In the genomic region with DNA sequence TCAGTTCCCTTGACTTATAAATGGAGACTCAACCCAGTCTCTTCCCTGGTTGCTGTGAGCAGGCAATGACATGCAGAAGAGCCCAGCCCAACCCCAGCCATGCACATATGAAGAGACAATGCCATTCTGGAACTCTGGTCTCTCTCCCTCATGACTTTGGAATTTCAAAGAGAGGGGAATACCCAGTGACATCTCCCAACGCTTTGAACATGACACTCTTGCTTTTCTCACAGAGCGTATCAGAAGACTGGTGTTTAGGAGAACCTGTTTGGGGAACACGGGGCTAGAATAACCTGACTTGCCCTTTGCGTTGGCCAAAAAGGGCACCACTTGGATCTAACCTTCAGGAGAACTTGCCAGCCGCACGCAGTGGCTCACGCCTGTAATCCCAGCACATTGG, we compare ENCODE assay signal across 27 cellular contexts.
"Had no signal": no experiment of that assay in that cellular context is flagged by ENCODE, and none has a peak within 500 bp of the region (broad histone marks: within the 10 kb centered on the region; RNA-seq: fewer than 3 reads in every experiment).

No MANE protein-coding gene starts in this region.

- H3K9me3 Mint-ChIP-seq: activated naive CD4-positive, alpha-beta T cell treated with anti-CD3 and anti-CD28 coated beads, Interleukin-2, amount 50 U/mL, for 72 hours; activated T-cell treated with anti-CD3 and anti-CD28 coated beads, Interleukin-2, amount 50 U/mL, for 24 hours; activated T-helper 17 cell treated with anti-CD3 and anti-CD28 coated beads, Interleukin-2, amount 50 U/mL, for 72 hours; endodermal cell; naive thymus-derived CD4-positive, alpha-beta T cell; stimulated activated effector memory CD8-positive, alpha-beta T cell treated with anti-CD3 and anti-CD28 coated beads, Interleukin-12 subunit alpha, Interleukin-12 subunit beta, amount 100 ng/mL, for 72 hours had no signal

- H3K4me3 Mint-ChIP-seq: activated T-cell treated with anti-CD3 and anti-CD28 coated beads, Interleukin-2, amount 50 U/mL, for 24 hours; activated T-helper 17 cell treated with anti-CD3 and anti-CD28 coated beads, Interleukin-2, amount 50 U/mL, for 72 hours; endodermal cell; naive thymus-derived CD4-positive, alpha-beta T cell; stimulated activated effector memory CD8-positive, alpha-beta T cell treated with anti-CD3 and anti-CD28 coated beads, Interleukin-12 subunit alpha, Interleukin-12 subunit beta, amount 100 ng/mL, for 72 hours had no signal

- ATAC-seq: activated naive CD4-positive, alpha-beta T cell treated with anti-CD3 and anti-CD28 coated beads, Interleukin-2, amount 50 U/mL, for 72 hours; activated T-helper 17 cell treated with anti-CD3 and anti-CD28 coated beads, Interleukin-2, amount 50 U/mL, for 72 hours; left lobe of liver; lower lobe of right lung; mucosa of descending colon; naive thymus-derived CD4-positive, alpha-beta T cell; stimulated activated effector memory CD8-positive, alpha-beta T cell treated with anti-CD3 and anti-CD28 coated beads, Interleukin-12 subunit alpha, Interleukin-12 subunit beta, amount 100 ng/mL, for 72 hours had no signal

- DNase-seq: activated CD4-positive, alpha-beta T cell treated with anti-CD3 and anti-CD28 coated beads for 1 hour; activated CD4-positive, alpha-beta T cell treated with anti-CD3 and anti-CD28 coated beads, Interleukin-2, amount 50 U/mL, for 4 hours; activated CD8-positive, alpha-beta memory T cell treated with anti-CD3 and anti-CD28 coated beads for 24 hours; activated CD8-positive, alpha-beta memory T cell treated with anti-CD3 and anti-CD28 coated beads, Interleukin-2, amount 50 U/mL, for 4 hours; activated T-cell treated with anti-CD3 and anti-CD28 coated beads, Interleukin-2, amount 50 U/mL, for 24 hours; aorta; brain microvascular endothelial cell; colonic mucosa; endodermal cell; heart right ventricle; islet precursor cell; lower lobe of right lung; mesendoderm; mucosa of descending colon; naive thymus-derived CD4-positive, alpha-beta T cell; stimulated activated CD4-positive, alpha-beta T cell treated with anti-CD3 and anti-CD28 coated beads, Interleukin-2, amount 100 ng/mL, for 24 hours; stomach; T-helper 1 cell; trophoblast cell; uterus; WERI-Rb-1 had no signal

- H3K4me1 ChIP-seq: colonic mucosa, esophagus muscularis mucosa, lower lobe of right lung, stomach, uterus had no signal

- H3K4me3 ChIP-seq: colonic mucosa, esophagus muscularis mucosa, heart right ventricle, lower lobe of right lung, mucosa of descending colon, stomach, uterus had no signal

- H3K27ac ChIP-seq: brain microvascular endothelial cell, colonic mucosa, esophagus muscularis mucosa, heart right ventricle, lower lobe of right lung, stomach, uterus, WERI-Rb-1 had no signal

- H3K27me3 Mint-ChIP-seq: activated T-cell treated with anti-CD3 and anti-CD28 coated beads, Interleukin-2, amount 50 U/mL, for 24 hours; activated T-helper 17 cell treated with anti-CD3 and anti-CD28 coated beads, Interleukin-2, amount 50 U/mL, for 72 hours; naive thymus-derived CD4-positive, alpha-beta T cell; progenitor cell of endocrine pancreas had no signal

- H3K27ac Mint-ChIP-seq: activated T-cell treated with anti-CD3 and anti-CD28 coated beads, Interleukin-2, amount 50 U/mL, for 24 hours; activated T-helper 17 cell treated with anti-CD3 and anti-CD28 coated beads, Interleukin-2, amount 50 U/mL, for 72 hours; endodermal cell; naive thymus-derived CD4-positive, alpha-beta T cell; progenitor cell of endocrine pancreas; stimulated activated effector memory CD8-positive, alpha-beta T cell treated with anti-CD3 and anti-CD28 coated beads, Interleukin-12 subunit alpha, Interleukin-12 subunit beta, amount 100 ng/mL, for 72 hours had no signal

- H3K4me1 Mint-ChIP-seq: activated T-helper 17 cell treated with anti-CD3 and anti-CD28 coated beads, Interleukin-2, amount 50 U/mL, for 72 hours; endodermal cell had no signal

- H3K9me3 ChIP-seq: colonic mucosa, esophagus muscularis mucosa, heart right ventricle, lower lobe of right lung, mucosa of descending colon, stomach, uterus had no signal

- H3K36me3 ChIP-seq: uterus had no signal

- H3K27me3 ChIP-seq: brain microvascular endothelial cell, colonic mucosa, esophagus muscularis mucosa, heart right ventricle, stomach, uterus had no signal
